ENCODE assay signal across 21 cellular contexts in genomic region chr1:211574705-211575104, GRCh38. TPM values are rescaled to one million over a fixed set of nuclear protein-coding genes. Genes with fewer than 3 reads are reported as not detected.
A peak's percentile ranks its signal among the peaks of the same experiment; 100 is the strongest.
DNase-seq lines count a peak whose midpoint lies in the region; ATAC-seq and TF ChIP-seq lines count a peak whose summit lies in the region.
"Had no signal": no experiment of that assay in that cellular context is flagged by ENCODE, and none has a peak within 500 bp of the region (broad histone marks: within the 10 kb centered on the region; RNA-seq: fewer than 3 reads in every experiment).

No MANE protein-coding gene starts in this region.

- no peaks in the 10 kb centered on the region for H3K27me3 ChIP-seq in DND-41 (ENCODE audit: insufficient read depth, low read length, poor library complexity)
- H3K27me3 ChIP-seq in MM.1S (replicated peaks; ENCODE audit: insufficient read depth, low read length), result no peaks in the 10 kb centered on the region
- H3K27me3 ChIP-seq: esophagus squamous epithelium, left lung, neutrophil had no signal

- H3K36me3 ChIP-seq in DND-41 (ENCODE audit: insufficient read depth, low read length), result peaks cover 22% of the 10 kb centered on the region
- peaks cover 13% of the 10 kb centered on the region for H3K36me3 ChIP-seq in MM.1S (replicated peaks; ENCODE audit: insufficient read depth, low read length)
- H3K36me3 ChIP-seq: thoracic aorta had no signal

- no peak for TF ChIP-seq CTCF in DND-41 (IDR thresholded peaks at IDR 0.05; ENCODE audit: borderline replicate concordance, extremely low read depth, low read length, poor library complexity, severe bottlenecking)
- TF ChIP-seq CTCF in MM.1S (IDR thresholded peaks at IDR 0.05; ENCODE audit: low read length), result no peak
- no peak for TF ChIP-seq CTCF in astrocyte of the spinal cord (IDR thresholded peaks at IDR 0.05; ENCODE audit: low read depth, low read length)

- no peaks in the 10 kb centered on the region for H3K9me2 ChIP-seq in MM.1S (replicated peaks; ENCODE audit: insufficient read depth, low read length)

- no peak overlapping the region for H2AFZ ChIP-seq in DND-41 (ENCODE audit: low read depth, low read length)
- H2AFZ ChIP-seq in MM.1S (ENCODE audit: low read length), result no peak overlapping the region

- in situ Hi-C loops in astrocyte of the spinal cord (cut with HindIII; ENCODE audit: low sequenced_read_pairs), result no loop called here

- DNase-seq in DND-41 (no peak), MM.1S (no peak), astrocyte of the spinal cord (ENCODE audit: low read depth, low spot score) (peak; percentile 8), lung microvascular endothelial cell (ENCODE audit: low read depth in 2 of 2) (peak; percentile 39 to 41), NAMALWA (ENCODE audit: low spot score) (no peak), HuH-7.5 (ENCODE audit: low spot score) (no peak), NCI-H82 treated with DMSO at 0.1 percent for 48 hours (lab: John Stamatoyannopoulos, UW; ENCODE audit: unreplicated experiment) (no peak)
- DNase-seq: activated CD4-positive, alpha-beta T cell treated with anti-CD3 and anti-CD28 coated beads, Interleukin-2, amount 10 ng/mL, durations not matched to agents 7 days and 5 days; activated CD8-positive, alpha-beta memory T cell treated with anti-CD3 and anti-CD28 coated beads, Interleukin-2, amount 50 U/mL, for 4 hours; activated gamma-delta T cell; CD4-positive, alpha-beta T cell; DMS79; effector CD4-positive, alpha-beta T cell; esophagus squamous epithelium; left lung; NCI-H1930; stimulated activated CD4-positive, alpha-beta T cell treated with anti-CD3 and anti-CD28 coated beads, Interleukin-15, amount 100 ng/mL, for 24 hours; stimulated activated naive B cell treated with anti-CD40 and anti-IgM and Interleukin-4, amounts not matched to agents 10 μg/mL and 1 μg/mL and 100 μg/mL, for 72 hours had no signal

- H3K27ac ChIP-seq in DND-41 (ENCODE audit: low read length) (no peak overlapping the region), MM.1S (ENCODE audit: low read length) (peak overlapping the region; percentile 77; the same call in 1 of the 2 replicates)
- H3K27ac ChIP-seq: esophagus squamous epithelium, left lung, neutrophil, thoracic aorta had no signal

- ATAC-seq in DND-41 (ENCODE audit: insufficient read depth, low read depth), result no peak
- ATAC-seq in GM18517 (IDR thresholded peaks at IDR 0.05; ENCODE audit: unreplicated experiment), result no peak
- ATAC-seq: left lung; stimulated activated naive B cell treated with anti-CD40 and anti-IgM and Interleukin-4, amounts not matched to agents 10 μg/mL and 1 μg/mL and 100 μg/mL, for 72 hours had no signal

- H3K4me1 ChIP-seq in DND-41 (ENCODE audit: insufficient read depth, low read length) (peaks cover 32% of the 10 kb centered on the region), MM.1S (ENCODE audit: low read length) (peaks cover 38% of the 10 kb centered on the region)

- H3K9ac ChIP-seq in DND-41 (ENCODE audit: low read depth, low read length) (no peak overlapping the region), MM.1S (ENCODE audit: low read length) (peak overlapping the region; percentile 92; the same call in 1 of the 2 replicates)

- H3K4me2 ChIP-seq in DND-41 (ENCODE audit: insufficient read depth, low read length), result peak overlapping the region; percentile 19; the same call in 1 of the 2 replicates
- peak overlapping the region; percentile 81 for H3K4me2 ChIP-seq in MM.1S (ENCODE audit: low read depth, low read length)

- H3K79me2 ChIP-seq in DND-41 (ENCODE audit: insufficient read depth, low read length) (peaks cover 26% of the 10 kb centered on the region), MM.1S (ENCODE audit: low read length) (peaks cover 85% of the 10 kb centered on the region)

- H3K9me3 ChIP-seq in DND-41 (ENCODE audit: insufficient read depth, low read length, severe bottlenecking) (no peaks in the 10 kb centered on the region), MM.1S (replicated peaks; ENCODE audit: insufficient read depth, low read length) (no peaks in the 10 kb centered on the region)
- H3K9me3 ChIP-seq: esophagus squamous epithelium, left lung, neutrophil, thoracic aorta had no signal

- H4K20me1 ChIP-seq in DND-41 (ENCODE audit: insufficient read depth, low read length), result peaks cover 25% of the 10 kb centered on the region; the same call in 1 of the 2 replicates
- peaks cover 10% of the 10 kb centered on the region for H4K20me1 ChIP-seq in MM.1S (ENCODE audit: insufficient read depth, low read length)

- peaks cover 55% of the 10 kb centered on the region for H3F3A ChIP-seq in MM.1S (ENCODE audit: insufficient read depth, low read length)

- H3K4me3 ChIP-seq in DND-41 (ENCODE audit: low read depth in 1 of 2, low read length in 2 of 2) (no peak overlapping the region), MM.1S (ENCODE audit: low read length) (peak overlapping the region; percentile 96), astrocyte of the spinal cord (ENCODE audit: low read depth, low read length) (no peak overlapping the region)
- H3K4me3 ChIP-seq: left lung, thoracic aorta had no signal

RNA-seq across cellular contexts. Expression of gene SLC30A1, which starts 4.3 kb away (rescaled TPM):
- 17.4 and 31.9 TPM in 2 replicates for total RNA-seq in lung microvascular endothelial cell

Comparison
In these comparisons a context has a peak if more than half of its experiments do, and no peak if none do; other contexts are left out.
1. DNase-seq: peak in astrocyte of the spinal cord (single experiment) and lung microvascular endothelial cell (2 of 2); none in DND-41 (single experiment), MM.1S (single experiment), NAMALWA (single experiment), HuH-7.5 (single experiment) and NCI-H82 treated with DMSO at 0.1 percent for 48 hours (single experiment).